14 cellular contexts compared by ENCODE assay signal in genomic region chr3:17802993-17803392, GRCh38.
A peak's percentile ranks its signal among the peaks of the same experiment; 100 is the strongest.
DNase-seq lines count a peak whose midpoint lies in the region; ATAC-seq lines count a peak whose summit lies in the region.
"Had no signal": no experiment of that assay in that cellular context is flagged by ENCODE, and none has a peak within 500 bp of the region (broad histone marks: within the 10 kb centered on the region; RNA-seq: fewer than 3 reads in every experiment).

No MANE protein-coding gene starts in this region.

- no peaks in the 10 kb centered on the region for H3K27me3 Mint-ChIP-seq in activated T-cell treated with anti-CD3 and anti-CD28 coated beads, Interleukin-2, amount 50 U/mL, for 24 hours

- no peak overlapping the region for H3K27ac Mint-ChIP-seq in activated T-cell treated with anti-CD3 and anti-CD28 coated beads, Interleukin-2, amount 50 U/mL, for 24 hours
- H3K27ac Mint-ChIP-seq: natural killer cell treated with Interleukin-12 subunit alpha and Interleukin-12 subunit beta and Interleukin-15 and Interleukin-18, amount 100 ng/mL, for 72 hours had no signal

- H3K36me3 Mint-ChIP-seq in activated T-cell treated with anti-CD3 and anti-CD28 coated beads, Interleukin-2, amount 50 U/mL, for 24 hours (ENCODE audit: low read depth): no peaks in the 10 kb centered on the region
- H3K36me3 Mint-ChIP-seq: natural killer cell treated with Interleukin-12 subunit alpha and Interleukin-12 subunit beta and Interleukin-15 and Interleukin-18, amount 100 ng/mL, for 72 hours had no signal

- H3K4me1 Mint-ChIP-seq in activated T-cell treated with anti-CD3 and anti-CD28 coated beads, Interleukin-2, amount 50 U/mL, for 24 hours (ENCODE audit: low read depth): peaks cover 8% of the 10 kb centered on the region

- ATAC-seq in GM18519 (IDR thresholded peaks at IDR 0.05; ENCODE audit: low FRiP score, unreplicated experiment) (peak; percentile 45), GM21576 (IDR thresholded peaks at IDR 0.05; ENCODE audit: unreplicated experiment) (peak; percentile 55), HG03159 (IDR thresholded peaks at IDR 0.05; ENCODE audit: unreplicated experiment) (peak; percentile 49)
- ATAC-seq: natural killer cell treated with Interleukin-12 subunit alpha and Interleukin-12 subunit beta and Interleukin-15 and Interleukin-18, amount 100 ng/mL, for 72 hours had no signal

- DNase-seq in UCSD-AML1 (lab: John Stamatoyannopoulos, UW; ENCODE audit: unreplicated experiment) (peak; percentile 11), SK-N-DZ (ENCODE audit: low spot score) (no peak), COLO668 (lab: John Stamatoyannopoulos, UW; ENCODE audit: unreplicated experiment) (no peak)
- no peak for DNase-seq in activated CD8-positive, alpha-beta memory T cell treated with anti-CD3 and anti-CD28 coated beads, Interleukin-2, amount 50 U/mL, for 4 hours
- no peak for DNase-seq in activated T-cell treated with anti-CD3 and anti-CD28 coated beads, Interleukin-2, amount 50 U/mL, for 24 hours
- DNase-seq: activated naive CD4-positive, alpha-beta T cell treated with anti-CD3 and anti-CD28 coated beads, Interleukin-2, amount 50 U/mL, for 16 hours; BE2C; left ventricle myocardium inferior; NCI-H446; sigmoid colon had no signal

- no peak overlapping the region for H3K4me3 Mint-ChIP-seq in activated T-cell treated with anti-CD3 and anti-CD28 coated beads, Interleukin-2, amount 50 U/mL, for 24 hours
- H3K4me3 Mint-ChIP-seq: natural killer cell treated with Interleukin-12 subunit alpha and Interleukin-12 subunit beta and Interleukin-15 and Interleukin-18, amount 100 ng/mL, for 72 hours had no signal

- H3K9me3 Mint-ChIP-seq in activated T-cell treated with anti-CD3 and anti-CD28 coated beads, Interleukin-2, amount 50 U/mL, for 24 hours: no peaks in the 10 kb centered on the region
- H3K9me3 Mint-ChIP-seq: natural killer cell treated with Interleukin-12 subunit alpha and Interleukin-12 subunit beta and Interleukin-15 and Interleukin-18, amount 100 ng/mL, for 72 hours had no signal
